In the genomic region with DNA sequence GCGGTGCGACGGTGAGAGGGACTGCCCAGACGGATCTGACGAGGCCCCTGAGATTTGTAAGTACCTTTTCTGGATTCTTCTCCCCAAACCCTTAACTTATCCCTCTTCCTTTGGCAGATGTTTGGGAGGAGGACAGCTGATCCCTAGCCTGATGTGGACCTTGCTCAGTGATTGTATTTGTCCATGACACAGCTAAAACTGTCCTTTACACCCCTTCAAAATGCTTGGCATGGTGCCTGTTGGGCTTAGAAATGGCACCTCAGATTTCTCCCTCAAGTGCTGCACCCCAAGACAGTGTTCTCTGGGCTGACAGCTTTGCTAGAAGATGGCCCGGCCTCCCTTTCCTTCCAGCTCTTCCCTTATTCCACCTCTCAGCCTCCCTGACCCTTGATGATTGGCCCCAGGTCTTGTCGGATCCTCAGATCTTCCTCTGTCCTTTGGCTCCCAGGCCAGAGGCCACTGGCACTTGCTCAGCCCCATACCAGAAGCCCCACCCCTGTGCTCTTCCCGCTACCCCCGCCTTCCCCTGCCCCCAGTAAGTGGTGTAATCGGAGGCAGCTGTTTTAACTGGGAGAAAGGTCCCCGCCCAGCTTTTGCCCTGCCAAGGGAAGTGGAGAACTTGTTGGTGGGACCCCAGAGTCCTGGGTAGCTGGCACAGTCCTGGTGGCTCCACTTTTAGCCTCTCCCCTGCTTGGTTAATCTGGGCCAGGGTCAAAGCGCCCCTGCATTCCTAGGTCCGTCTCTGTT, we compare ENCODE assay signal across 12 cellular contexts. TPM values are rescaled to one million over a fixed set of nuclear protein-coding genes. Genes with fewer than 3 reads are reported as not detected.
DNase-seq lines count a peak whose midpoint lies in the region; ATAC-seq and TF ChIP-seq lines count a peak whose summit lies in the region.
"Had no signal": no experiment of that assay in that cellular context is flagged by ENCODE, and none has a peak within 500 bp of the region (broad histone marks: within the 10 kb centered on the region; RNA-seq: fewer than 3 reads in every experiment).

No MANE protein-coding gene starts in this region.

- H3K36me3 ChIP-seq in ACC112 (ENCODE audit: insufficient read depth, low read length): peaks cover 37% of the 10 kb centered on the region

- H3K4me1 Mint-ChIP-seq in neural crest cell: peaks cover 62% of the 10 kb centered on the region
- H3K4me1 Mint-ChIP-seq in T-helper 2 cell treated with Interferon-gamma antibody and Interleukin-4, amounts not matched to agents 5 μg/mL and 100 μg/mL, for 36 hours (ENCODE audit: low read depth): no peaks in the 10 kb centered on the region
- H3K4me1 Mint-ChIP-seq in stimulated activated naive CD8-positive, alpha-beta T cell treated with anti-CD3 and anti-CD28 coated beads, Interleukin-15, amount 100 ng/mL, for 72 hours: peaks cover 11% of the 10 kb centered on the region

- H3K4me3 ChIP-seq in ACC112 (ENCODE audit: low read depth, low read length) (peak overlapping the region; percentile 19; the same call in 1 of the 2 replicates), fibroblast of villous mesenchyme (ENCODE audit: low read depth, low read length) (no peak overlapping the region)
- H3K4me3 ChIP-seq: GM12878 had no signal

- H3K79me2 ChIP-seq in ACC112 (ENCODE audit: control insufficient read depth, insufficient read depth, low read length, unreplicated experiment): peaks cover 79% of the 10 kb centered on the region

- H3K27me3 Mint-ChIP-seq in neural crest cell (ENCODE audit: low read depth): no peaks in the 10 kb centered on the region
- no peaks in the 10 kb centered on the region for H3K27me3 Mint-ChIP-seq in T-helper 2 cell treated with Interferon-gamma antibody and Interleukin-4, amounts not matched to agents 5 μg/mL and 100 μg/mL, for 36 hours (ENCODE audit: low read depth)
- no peaks in the 10 kb centered on the region for H3K27me3 Mint-ChIP-seq in stimulated activated naive CD8-positive, alpha-beta T cell treated with anti-CD3 and anti-CD28 coated beads, Interleukin-15, amount 100 ng/mL, for 72 hours
- H3K27me3 Mint-ChIP-seq: activated CD8-positive, alpha-beta T cell treated with anti-CD3 and anti-CD28 coated beads for 36 hours had no signal

- H3K27me3 ChIP-seq in ACC112 (ENCODE audit: insufficient read depth, low read length): no peaks in the 10 kb centered on the region

- H3K36me3 Mint-ChIP-seq in neural crest cell (ENCODE audit: low read depth): peaks cover 7% of the 10 kb centered on the region
- H3K36me3 Mint-ChIP-seq in T-helper 2 cell treated with Interferon-gamma antibody and Interleukin-4, amounts not matched to agents 5 μg/mL and 100 μg/mL, for 36 hours (ENCODE audit: low read depth): no peaks in the 10 kb centered on the region

- H3K4me3 Mint-ChIP-seq in neural crest cell: no peak overlapping the region
- H3K4me3 Mint-ChIP-seq in T-helper 2 cell treated with Interferon-gamma antibody and Interleukin-4, amounts not matched to agents 5 μg/mL and 100 μg/mL, for 36 hours: no peak overlapping the region
- no peak overlapping the region for H3K4me3 Mint-ChIP-seq in stimulated activated naive CD8-positive, alpha-beta T cell treated with anti-CD3 and anti-CD28 coated beads, Interleukin-15, amount 100 ng/mL, for 72 hours
- H3K4me3 Mint-ChIP-seq: activated CD8-positive, alpha-beta T cell treated with anti-CD3 and anti-CD28 coated beads for 36 hours had no signal

- peak overlapping the region; percentile 59 for H3K27ac ChIP-seq in ACC112 (ENCODE audit: low read depth, low read length)

- H3K27ac Mint-ChIP-seq in neural crest cell (ENCODE audit: unreplicated experiment): peak overlapping the region; percentile 60
- no peak overlapping the region for H3K27ac Mint-ChIP-seq in T-helper 2 cell treated with Interferon-gamma antibody and Interleukin-4, amounts not matched to agents 5 μg/mL and 100 μg/mL, for 36 hours
- H3K27ac Mint-ChIP-seq in stimulated activated naive CD8-positive, alpha-beta T cell treated with anti-CD3 and anti-CD28 coated beads, Interleukin-15, amount 100 ng/mL, for 72 hours: peak overlapping the region in 1 of 2 donors; percentile 12
- H3K27ac Mint-ChIP-seq: activated CD8-positive, alpha-beta T cell treated with anti-CD3 and anti-CD28 coated beads for 36 hours had no signal

- H3K9me3 Mint-ChIP-seq in neural crest cell: no peaks in the 10 kb centered on the region
- no peaks in the 10 kb centered on the region for H3K9me3 Mint-ChIP-seq in T-helper 2 cell treated with Interferon-gamma antibody and Interleukin-4, amounts not matched to agents 5 μg/mL and 100 μg/mL, for 36 hours
- H3K9me3 Mint-ChIP-seq in stimulated activated naive CD8-positive, alpha-beta T cell treated with anti-CD3 and anti-CD28 coated beads, Interleukin-15, amount 100 ng/mL, for 72 hours: no peaks in the 10 kb centered on the region
- H3K9me3 Mint-ChIP-seq: activated CD8-positive, alpha-beta T cell treated with anti-CD3 and anti-CD28 coated beads for 36 hours had no signal

- no peak for ATAC-seq in stimulated activated naive CD8-positive, alpha-beta T cell treated with anti-CD3 and anti-CD28 coated beads, Interleukin-15, amount 100 ng/mL, for 72 hours
- ATAC-seq: activated CD8-positive, alpha-beta T cell treated with anti-CD3 and anti-CD28 coated beads for 36 hours; GM12878 had no signal

- DNase-seq in OCI-M1 (lab: John Stamatoyannopoulos, UW) (peak; percentile 47), fibroblast of villous mesenchyme (ENCODE audit: low read depth) (peak; percentile 78), neural crest cell (ENCODE audit: low read depth, low spot score) (no peak), DMS153 (lab: John Stamatoyannopoulos, UW) (no peak)
- DNase-seq in T-helper 2 cell treated with Interferon-gamma antibody and Interleukin-4, amounts not matched to agents 5 μg/mL and 100 μg/mL, for 36 hours (ENCODE audit: low spot score): no peak
- no peak for DNase-seq in stimulated activated naive CD8-positive, alpha-beta T cell treated with anti-CD3 and anti-CD28 coated beads, Interleukin-15, amount 100 ng/mL, for 72 hours
- DNase-seq in stimulated activated CD4-positive, alpha-beta T cell treated with anti-CD3 and anti-CD28 coated beads, Interleukin-15, amount 100 ng/mL, for 24 hours: no peak
- DNase-seq: activated CD8-positive, alpha-beta T cell treated with anti-CD3 and anti-CD28 coated beads for 36 hours; NCI-H1092 treated with DMSO at 0.1 percent for 48 hours; stimulated activated CD8-positive, alpha-beta memory T cell treated with anti-CD3 and anti-CD28 coated beads, Interleukin-4, amount 100 ng/mL, for 48 hours had no signal

- peaks cover 77% of the 10 kb centered on the region for H3K4me1 ChIP-seq in ACC112 (ENCODE audit: control insufficient read depth, insufficient read depth, low read length, unreplicated experiment)

- no peak overlapping the region for H2AFZ ChIP-seq in ACC112 (ENCODE audit: low read length, unreplicated experiment)

- no peak for TF ChIP-seq CTCF in fibroblast of villous mesenchyme (IDR thresholded peaks at IDR 0.05; ENCODE audit: insufficient read depth, low read depth, low read length)
- no peak for TF ChIP-seq CTCF in neural crest cell (conservative IDR thresholded peaks at IDR 0.05)

RNA-seq across cellular contexts. Expression of gene LRP1-AS, which starts 8.7 kb away (rescaled TPM):
- not detected in 2 replicates for total RNA-seq in fibroblast of villous mesenchyme
- not detected in 2 replicates for total RNA-seq in neural crest cell
- total RNA-seq: activated CD8-positive, alpha-beta T cell treated with anti-CD3 and anti-CD28 coated beads for 36 hours; GM12878 had no signal

RNA-seq across cellular contexts. Expression of gene LRP1, which starts 10.4 kb away (rescaled TPM):
- 228 and 277 TPM in 2 replicates for total RNA-seq in fibroblast of villous mesenchyme
- total RNA-seq in neural crest cell: 61.8 and 62.7 TPM in 2 replicates

RNA-seq across cellular contexts. Expression of gene STAT6, which starts 27.5 kb away (rescaled TPM):
- total RNA-seq in fibroblast of villous mesenchyme: 81.5 and 81.6 TPM in 2 replicates
- 40.2 and 41.7 TPM in 2 replicates for total RNA-seq in neural crest cell

RNA-seq across cellular contexts. Expression of gene NAB2, which starts 49.8 kb away (rescaled TPM):
- total RNA-seq in fibroblast of villous mesenchyme (38.0 and 39.6 TPM in 2 replicates), neural crest cell (58.0 and 61.2 TPM in 2 replicates)

Comparison
In these comparisons a context has a peak if more than half of its experiments do, and no peak if none do; other contexts are left out.
1. DNase-seq: peak in OCI-M1 (single experiment) and fibroblast of villous mesenchyme (single experiment); none in neural crest cell (single experiment), T-helper 2 cell treated with Interferon-gamma antibody and Interleukin-4, amounts not matched to agents 5 μg/mL and 100 μg/mL, for 36 hours (single experiment), DMS153 (single experiment), stimulated activated naive CD8-positive, alpha-beta T cell treated with anti-CD3 and anti-CD28 coated beads, Interleukin-15, amount 100 ng/mL, for 72 hours (0 of 2) and stimulated activated CD4-positive, alpha-beta T cell treated with anti-CD3 and anti-CD28 coated beads, Interleukin-15, amount 100 ng/mL, for 24 hours (single experiment).